8 cellular contexts compared by ENCODE assay signal in genomic region chr1:20717452-20718342, GRCh38. TPM values are rescaled to one million over a fixed set of nuclear protein-coding genes. Genes with fewer than 3 reads are reported as not detected.
DNase-seq lines count a peak whose midpoint lies in the region; ATAC-seq, FAIRE-seq and TF ChIP-seq lines count a peak whose summit lies in the region.

Gene KIF17, minus strand, starts transcription at chr1:20718007. Its CDS starts 301 bp downstream, at chr1:20717706.

- H3K9me3 Mint-ChIP-seq in neural progenitor cell = no peaks in the 10 kb centered on the region

- intact Hi-C loops in Panc1 (cut with micrococcal nuclease; ENCODE audit: unreplicated experiment) (no loop called here), tibial artery (cut with DNase I; ENCODE audit: low total_unique reads) (loop anchor here (5.0 kb wide), 1 partner anchor 1180 kb away; no protein-coding TSS in a partner anchor)

- H3K4me3 Mint-ChIP-seq in neural progenitor cell = peak within 1 kb of the TSS; percentile 84

- no peaks in the 10 kb centered on the region for H3K36me3 Mint-ChIP-seq in neural progenitor cell

- peaks cover 3% of the 10 kb centered on the region; the same call in 1 of the 2 replicates for H3K4me1 ChIP-seq in Panc1 (ENCODE audit: control insufficient read depth, insufficient read depth, low read length)
- no peaks in the 10 kb centered on the region for H3K4me1 ChIP-seq in neural progenitor cell
- peaks cover 0 to 14% (median 10%) of the 10 kb centered on the region in 4 donors for H3K4me1 ChIP-seq in tibial artery

- peak; percentile 93 for ATAC-seq in Panc1

- H3K4me1 Mint-ChIP-seq in neural progenitor cell = peaks cover 16% of the 10 kb centered on the region

- POLR2A ChIA-PET in Panc1 (lab: Charles Lee) = interaction anchor here (0.5 to 1.2 kb wide), 3 partner anchors 12 to 69 kb away, joined by 3 to 14 read pairs (median 3); no protein-coding TSS in a partner anchor

- H3K79me2 ChIP-seq in neural progenitor cell (ENCODE audit: low read depth) = no peaks in the 10 kb centered on the region

- peaks cover 15% of the 10 kb centered on the region for H3K27me3 Mint-ChIP-seq in neural progenitor cell (ENCODE audit: insufficient read depth, low read depth)

- peak within 1 kb of the TSS; percentile 27 for H2AFZ ChIP-seq in neural progenitor cell (replicated peaks)

- H3K27me3 ChIP-seq in Panc1 (ENCODE audit: control insufficient read depth, insufficient read depth, low read length) (no peaks in the 10 kb centered on the region), neural progenitor cell (peaks cover 35% of the 10 kb centered on the region), tibial artery (peaks cover 0 to 37% of the 10 kb centered on the region in 2 donors)

- in situ Hi-C loops in Panc1 (cut with HindIII; ENCODE audit: low pct_unique_long_range_greater_than_20kb, low sequenced_read_pairs) = no loop called here

- H3K4me3 ChIP-seq in Panc1 (ENCODE audit: low read depth in 2 of 2, low read length in 2 of 2) (peak within 1 kb of the TSS; percentile 41 to 60), neural progenitor cell (peak within 1 kb of the TSS; percentile 48), tibial artery (peak within 1 kb of the TSS; percentile 43 to 52)

- peak; percentile 89 for DNase-seq in AG08395 (ENCODE audit: low spot score)
- DNase-seq in GM19239 (ENCODE audit: insufficient read length, low spot score) = peak; percentile 78
- DNase-seq in Panc1 (ENCODE audit: low read depth, low spot score) = no peak
- peak; percentile 89 for DNase-seq in activated effector memory CD4-positive, alpha-beta T cell treated with anti-CD3 and anti-CD28 coated beads, Interleukin-2, amount 50 U/mL, for 16 hours
- peak; percentile 59 for DNase-seq in fibroblast of the conjunctiva (ENCODE audit: low read depth)
- peak; percentile 95 for DNase-seq in neural progenitor cell (ENCODE audit: low spot score)
- DNase-seq in tibial artery = peak; percentile 66 to 80
- DNase-seq in SW 1271 (lab: John Stamatoyannopoulos, UW) = no peak

- peak within 1 kb of the TSS; percentile 78 for H3K4me2 ChIP-seq in neural progenitor cell

- peaks cover 4% of the 10 kb centered on the region for H3F3A ChIP-seq in neural progenitor cell (ENCODE audit: low read depth)

- peak within 1 kb of the TSS; percentile 67 for H3K27ac Mint-ChIP-seq in neural progenitor cell

- no peak for FAIRE-seq in GM19239 (lab: Jason Lieb, UNC)

- BruUV-seq in Panc1 (replicated peaks; lab: Mats Ljungman, UMichigan) = no TSS peak

- no peak for TF ChIP-seq CTCF in Panc1 (IDR thresholded peaks at IDR 0.05)
- TF ChIP-seq CTCF in neural progenitor cell (IDR thresholded peaks at IDR 0.05) = no peak
- TF ChIP-seq CTCF in tibial artery (IDR thresholded peaks at IDR 0.05) = no peak

- CTCF ChIA-PET in Panc1 (lab: Charles Lee) = no interaction called here

- H3K36me3 ChIP-seq in Panc1 (ENCODE audit: control insufficient read depth, insufficient read depth, low read length) (no peaks in the 10 kb centered on the region), neural progenitor cell (no peaks in the 10 kb centered on the region), tibial artery (no peaks in the 10 kb centered on the region)

- H3K9ac ChIP-seq in neural progenitor cell = no peak within 1 kb of the TSS

- no peaks in the 10 kb centered on the region for H4K20me1 ChIP-seq in neural progenitor cell (ENCODE audit: low read depth)

- H3K27ac ChIP-seq in Panc1 (ENCODE audit: low read length) (peak within 1 kb of the TSS; percentile 57; the same call in 1 of the 2 replicates), neural progenitor cell (no peak within 1 kb of the TSS), tibial artery (no peak within 1 kb of the TSS)

- H3K9me3 ChIP-seq in Panc1 (ENCODE audit: control insufficient read depth, insufficient read depth, low read depth, low read length) (no peaks in the 10 kb centered on the region), neural progenitor cell (ENCODE audit: low read depth) (no peaks in the 10 kb centered on the region), tibial artery (no peaks in the 10 kb centered on the region)

RNA-seq across cellular contexts. Expression of gene KIF17, which starts in this region (rescaled TPM):
- total RNA-seq in Panc1 (2021; ENCODE audit: unreplicated experiment) (3.9 TPM), neural progenitor cell (ENCODE audit: low replicate concordance) (2.2 and 4.0 TPM in 2 replicates)
- polyA plus RNA-seq in Panc1 (2012; ENCODE audit: insufficient read length) = 6.4 TPM

Comparison
In these comparisons a context has a peak if more than half of its experiments do, and no peak if none do; other contexts are left out.
1. DNase-seq: peak in AG08395 (single experiment), GM19239 (single experiment), activated effector memory CD4-positive, alpha-beta T cell treated with anti-CD3 and anti-CD28 coated beads, Interleukin-2, amount 50 U/mL, for 16 hours (single experiment), fibroblast of the conjunctiva (single experiment), neural progenitor cell (single experiment) and tibial artery (2 of 2); none in Panc1 (single experiment) and SW 1271 (0 of 2).
2. Peak in every context shown above with its lines, with median percentiles within 50 percentile points of each other: H3K4me3 ChIP-seq.